12 cellular contexts compared by ENCODE assay signal in genomic region chr7:138257459-138258193, GRCh38.
A peak's percentile ranks its signal among the peaks of the same experiment; 100 is the strongest.
DNase-seq lines count a peak whose midpoint lies in the region; ATAC-seq and TF ChIP-seq lines count a peak whose summit lies in the region.
"Had no signal": no experiment of that assay in that cellular context is flagged by ENCODE, and none has a peak within 500 bp of the region (broad histone marks: within the 10 kb centered on the region; RNA-seq: fewer than 3 reads in every experiment).

No MANE protein-coding gene starts in this region.

- intact Hi-C loops in colonic mucosa (cut with DNase I) = no loop called here

- TF ChIP-seq CTCF in colonic mucosa (IDR thresholded peaks at IDR 0.05) (no peak), lung (IDR thresholded peaks at IDR 0.05; ENCODE audit: control extremely low read depth, extremely low read depth) (no peak)

- H3K4me3 ChIP-seq in colonic mucosa (no peak overlapping the region), lung (no peak overlapping the region)

- H3K36me3 ChIP-seq in colonic mucosa (no peaks in the 10 kb centered on the region), lung (ENCODE audit: control insufficient read depth in 2 of 2, insufficient read depth in 2 of 2, low read length in 2 of 2) (no peaks in the 10 kb centered on the region)

- H3K9ac ChIP-seq in colonic mucosa (ENCODE audit: low read depth in 2 of 2, low read length in 2 of 2) = no peak overlapping the region

- DNase-seq in Ammon's horn (ENCODE audit: low spot score) (peak; percentile 2), NOMO-1 (lab: John Stamatoyannopoulos, UW; ENCODE audit: unreplicated experiment in 2 of 2) (peak; percentile 58 to 83), colonic mucosa (peak; percentile 30), lung (ENCODE audit: low spot score) (peak; percentile 49), cerebellar cortex (ENCODE audit: low spot score) (no peak), NCI-H2227 (lab: John Stamatoyannopoulos, UW; ENCODE audit: unreplicated experiment) (no peak), superior temporal gyrus (ENCODE audit: extremely low spot score) (no peak)
- DNase-seq: effector memory CD4-positive, alpha-beta T cell; NCI-H345; T1000 had no signal

- H3K4me1 ChIP-seq in colonic mucosa (no peaks in the 10 kb centered on the region), lung (ENCODE audit: control insufficient read depth in 2 of 2, insufficient read depth in 2 of 2, low read length in 2 of 2) (no peaks in the 10 kb centered on the region)

- no peak overlapping the region for H3K27ac ChIP-seq in colonic mucosa
- H3K27ac ChIP-seq in lung (ENCODE audit: low read depth in 1 of 2, low read length in 1 of 2) = no peak overlapping the region

- peak; percentile 76 for ATAC-seq in lung (ENCODE audit: insufficient read depth, low FRiP score)
- no peak for ATAC-seq in HG03439 (IDR thresholded peaks at IDR 0.05; ENCODE audit: unreplicated experiment)
- ATAC-seq: stimulated activated effector memory CD8-positive, alpha-beta T cell treated with anti-CD3 and anti-CD28 coated beads, Interleukin-12 subunit alpha, Interleukin-12 subunit beta, amount 100 ng/mL, for 72 hours had no signal

- H3K9me3 ChIP-seq in colonic mucosa (no peaks in the 10 kb centered on the region), lung (ENCODE audit: control insufficient read depth in 2 of 2, insufficient read depth in 1 of 2, low read length in 1 of 2) (peaks cover 3 to 5% of the 10 kb centered on the region in 2 donors)

- no peaks in the 10 kb centered on the region for H3K27me3 ChIP-seq in colonic mucosa
- no peaks in the 10 kb centered on the region for H3K27me3 ChIP-seq in lung (ENCODE audit: control insufficient read depth, insufficient read depth)

- 3 to 16% methylated on average over 10 of the region's 10 CpGs for WGBS in lung, 2 donors

Comparison
In these comparisons a context has a peak if more than half of its experiments do, and no peak if none do; other contexts are left out.
1. DNase-seq: peak in Ammon's horn (single experiment), NOMO-1 (2 of 2), colonic mucosa (single experiment) and lung (single experiment); none in cerebellar cortex (single experiment), NCI-H2227 (single experiment) and superior temporal gyrus (single experiment).